ENCODE assay signal across 2 cellular contexts in genomic region chr1:244834596-244835275, GRCh38.
TF ChIP-seq lines count a peak whose summit lies in the region.

No MANE protein-coding gene starts in this region.

TF ChIP-seq in HEK293, 187 proteins besides CTCF, POLR2A, EP300 and RAD21 (continued from another document and continues in another):
- TF ChIP-seq ZBTB44 (tag by site-specific recombination; IDR thresholded peaks at IDR 0.05) (peak; percentile 63; the same call in 1 of the 2 replicates), PATZ1 (tag by site-specific recombination; IDR thresholded peaks at IDR 0.05) (peak; percentile 96; the same call in 1 of the 2 replicates), ZNF521 (tag by site-specific recombination; IDR thresholded peaks at IDR 0.05) (no peak), PRDM4 (tag by site-specific recombination; IDR thresholded peaks at IDR 0.05) (no peak), PBX3 (CRISPR knock-in tag; IDR thresholded peaks at IDR 0.05) (peak; percentile 22; the same call in 1 of the 2 replicates), ZIC2 (tag by site-specific recombination; IDR thresholded peaks at IDR 0.05) (no peak), ZNF423 (tag by site-specific recombination; IDR thresholded peaks at IDR 0.05) (peak; percentile 49; the same call in 1 of the 2 replicates), ZNF704 (tag by site-specific recombination; IDR thresholded peaks at IDR 0.05) (no peak), YY1 (tag by site-specific recombination; IDR thresholded peaks at IDR 0.05) (peak; percentile 90), SP7 (tag by site-specific recombination; IDR thresholded peaks at IDR 0.05) (peak; percentile 37; the same call in 1 of the 2 replicates), ZNF513 (tag by site-specific recombination; IDR thresholded peaks at IDR 0.05) (peak; percentile 47), ZNF26 (tag by site-specific recombination; IDR thresholded peaks at IDR 0.05) (no peak)

TF ChIP-seq in SK-N-SH, 30 proteins besides CTCF, POLR2A, EP300 and RAD21 (continued from another document):
- no peak for TF ChIP-seq RFX5 (IDR thresholded peaks at IDR 0.05; ENCODE audit: low read length)
- TF ChIP-seq SIN3A (IDR thresholded peaks at IDR 0.05; ENCODE audit: borderline replicate concordance, low read depth, low read length), result no peak
- peak; percentile 87 for TF ChIP-seq TAF1 (IDR thresholded peaks at IDR 0.05; ENCODE audit: borderline replicate concordance, low read depth, low read length)
- TF ChIP-seq GABPA (IDR thresholded peaks at IDR 0.05; ENCODE audit: low read depth), result peak; percentile 22; the same call in 1 of the 2 replicates
- TF ChIP-seq FOSL2 (IDR thresholded peaks at IDR 0.05; ENCODE audit: borderline replicate concordance, low read depth), result no peak; the same call in 1 of the 2 replicates
- no peak for TF ChIP-seq MEF2A (IDR thresholded peaks at IDR 0.05; ENCODE audit: borderline replicate concordance, low read depth)
- TF ChIP-seq RCOR1 (IDR thresholded peaks at IDR 0.05; ENCODE audit: low read length), result 0 out of 2 replicates have a peak, but pooled peaks have one; percentile 11
- TF ChIP-seq PBX3 (IDR thresholded peaks at IDR 0.05), result no peak
- TF ChIP-seq MXI1 (IDR thresholded peaks at IDR 0.05; ENCODE audit: low read depth, low read length), result peak; percentile 86
- peak; percentile 68; the same call in 1 of the 2 replicates for TF ChIP-seq YY1 (IDR thresholded peaks at IDR 0.05; ENCODE audit: low read depth)
- peak; percentile 34; the same call in 1 of the 2 replicates for TF ChIP-seq TEAD4 (IDR thresholded peaks at IDR 0.05; ENCODE audit: borderline replicate concordance, insufficient read depth)
- TF ChIP-seq MAX (IDR thresholded peaks at IDR 0.05; ENCODE audit: low read depth), result peak; percentile 96
- peak; percentile 50 for TF ChIP-seq POLR2AphosphoS5 (IDR thresholded peaks at IDR 0.05; ENCODE audit: low read depth, low read length)
- TF ChIP-seq IRF3 (IDR thresholded peaks at IDR 0.05; ENCODE audit: low read depth, low read length), result no peak
- no peak for TF ChIP-seq RXRA (IDR thresholded peaks at IDR 0.05; ENCODE audit: borderline replicate concordance, low read depth)
